Comparison of ENCODE assay signal across 25 cellular contexts in the genomic region with DNA sequence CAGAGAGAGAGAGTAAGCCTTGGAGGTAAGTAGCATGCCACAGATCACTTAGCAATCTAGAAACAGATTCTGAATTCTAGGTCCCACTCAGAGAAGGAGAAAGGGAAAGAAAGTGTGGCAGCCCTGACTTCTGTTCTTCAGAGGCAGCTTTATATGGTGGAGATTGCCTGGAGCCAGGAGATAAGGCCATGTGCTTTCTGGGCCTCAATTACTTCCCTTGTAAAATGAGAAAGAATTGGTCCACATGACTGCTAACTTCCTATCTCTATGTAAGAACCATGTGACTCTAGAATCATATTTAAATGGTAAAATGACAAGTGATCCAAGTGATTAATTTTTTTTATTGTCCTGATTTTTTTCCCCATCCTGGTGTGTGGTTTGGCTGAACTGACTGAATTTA.
"Had no signal": no experiment of that assay in that cellular context is flagged by ENCODE, and none has a peak within 500 bp of the region (broad histone marks: within the 10 kb centered on the region; RNA-seq: fewer than 3 reads in every experiment).

No MANE protein-coding gene starts in this region.

- H3K27me3 Mint-ChIP-seq: stimulated activated memory B cell treated with anti-CD40 and anti-IgM and Interleukin-4, amounts not matched to agents 10 μg/mL and 1 μg/mL and 100 μg/mL, for 72 hours had no signal

- H3K27ac Mint-ChIP-seq: activated CD4-positive, alpha-beta memory T cell treated with anti-CD3 and anti-CD28 coated beads, Interleukin-2, amount 10 ng/mL, durations not matched to agents 7 days and 5 days; activated naive CD4-positive, alpha-beta T cell treated with anti-CD3 and anti-CD28 coated beads, Interleukin-2, amount 10 ng/mL, durations not matched to agents 7 days and 5 days; endodermal cell; mesothelial cell of epicardium; neural progenitor cell; T-cell; T-helper 2 cell treated with Interferon-gamma antibody and Interleukin-4, amounts not matched to agents 5 μg/mL and 100 μg/mL, for 36 hours had no signal

- H3K4me3 Mint-ChIP-seq: activated CD4-positive, alpha-beta memory T cell treated with anti-CD3 and anti-CD28 coated beads, Interleukin-2, amount 10 ng/mL, durations not matched to agents 7 days and 5 days; activated naive CD4-positive, alpha-beta T cell treated with anti-CD3 and anti-CD28 coated beads, Interleukin-2, amount 10 ng/mL, durations not matched to agents 7 days and 5 days; endodermal cell; mesothelial cell of epicardium; naive thymus-derived CD8-positive, alpha-beta T cell; neural progenitor cell; stimulated activated memory B cell treated with anti-CD40 and anti-IgM and Interleukin-4, amounts not matched to agents 10 μg/mL and 1 μg/mL and 100 μg/mL, for 72 hours; T-cell; T-helper 2 cell treated with Interferon-gamma antibody and Interleukin-4, amounts not matched to agents 5 μg/mL and 100 μg/mL, for 36 hours had no signal

- H3K36me3 Mint-ChIP-seq: activated naive CD4-positive, alpha-beta T cell treated with anti-CD3 and anti-CD28 coated beads, Interleukin-2, amount 10 ng/mL, durations not matched to agents 7 days and 5 days; mesothelial cell of epicardium; naive thymus-derived CD8-positive, alpha-beta T cell; neural progenitor cell; stimulated activated memory B cell treated with anti-CD40 and anti-IgM and Interleukin-4, amounts not matched to agents 10 μg/mL and 1 μg/mL and 100 μg/mL, for 72 hours; T-cell had no signal

- H3K9ac ChIP-seq: neural progenitor cell had no signal

- ATAC-seq: heart right ventricle; left colon; naive thymus-derived CD8-positive, alpha-beta T cell; right lobe of liver; stimulated activated memory B cell treated with anti-CD40 and anti-IgM and Interleukin-4, amounts not matched to agents 10 μg/mL and 1 μg/mL and 100 μg/mL, for 72 hours; T-cell had no signal

- H3K4me3 ChIP-seq: colonic mucosa, heart right ventricle, lung, neural progenitor cell, right lobe of liver, skin epidermis, thoracic aorta, upper lobe of left lung had no signal

- H3K4me2 ChIP-seq: neural progenitor cell had no signal

- H3K36me3 ChIP-seq: colonic mucosa, heart right ventricle, neural progenitor cell, right lobe of liver, thoracic aorta, upper lobe of left lung had no signal

- H3K9me3 ChIP-seq: colonic mucosa, heart right ventricle, right lobe of liver, thoracic aorta, upper lobe of left lung had no signal

- H3K9me3 Mint-ChIP-seq: activated CD4-positive, alpha-beta memory T cell treated with anti-CD3 and anti-CD28 coated beads, Interleukin-2, amount 10 ng/mL, durations not matched to agents 7 days and 5 days; activated naive CD4-positive, alpha-beta T cell treated with anti-CD3 and anti-CD28 coated beads, Interleukin-2, amount 10 ng/mL, durations not matched to agents 7 days and 5 days; endodermal cell; naive thymus-derived CD8-positive, alpha-beta T cell; neural progenitor cell; stimulated activated memory B cell treated with anti-CD40 and anti-IgM and Interleukin-4, amounts not matched to agents 10 μg/mL and 1 μg/mL and 100 μg/mL, for 72 hours; T-cell; T-helper 2 cell treated with Interferon-gamma antibody and Interleukin-4, amounts not matched to agents 5 μg/mL and 100 μg/mL, for 36 hours had no signal

- DNase-seq: activated CD4-positive, alpha-beta memory T cell treated with anti-CD3 and anti-CD28 coated beads, Interleukin-2, amount 10 ng/mL, durations not matched to agents 7 days and 5 days; activated CD4-positive, alpha-beta T cell treated with anti-CD3 and anti-CD28 coated beads for 48 hours; activated CD4-positive, CD25-positive, alpha-beta regulatory T cell; activated effector memory CD4-positive, alpha-beta T cell treated with anti-CD3 and anti-CD28 coated beads, Interleukin-2, amount 50 U/mL, for 16 hours; activated naive CD4-positive, alpha-beta T cell treated with anti-CD3 and anti-CD28 coated beads, Interleukin-2, amount 10 ng/mL, durations not matched to agents 7 days and 5 days; activated T-cell treated with anti-CD3 and anti-CD28 coated beads for 4 hours; amygdala; colonic mucosa; endodermal cell; foreskin fibroblast; heart right ventricle; left colon; naive thymus-derived CD8-positive, alpha-beta T cell; posterior cingulate gyrus; right lobe of liver; stimulated activated CD4-positive, alpha-beta T cell treated with anti-CD3 and anti-CD28 coated beads, Interleukin-2, amount 100 ng/mL, for 24 hours; T-cell had no signal

- H3K4me1 ChIP-seq: right lobe of liver had no signal

- H3K27ac ChIP-seq: colonic mucosa, heart right ventricle, neural progenitor cell, right lobe of liver, skin epidermis, thoracic aorta, upper lobe of left lung had no signal

- H2AFZ ChIP-seq: neural progenitor cell had no signal

- H3K27me3 ChIP-seq: colonic mucosa, neural progenitor cell, right lobe of liver, upper lobe of left lung had no signal
